Comparison of ENCODE assay signal across 8 cellular contexts in the genomic region with DNA sequence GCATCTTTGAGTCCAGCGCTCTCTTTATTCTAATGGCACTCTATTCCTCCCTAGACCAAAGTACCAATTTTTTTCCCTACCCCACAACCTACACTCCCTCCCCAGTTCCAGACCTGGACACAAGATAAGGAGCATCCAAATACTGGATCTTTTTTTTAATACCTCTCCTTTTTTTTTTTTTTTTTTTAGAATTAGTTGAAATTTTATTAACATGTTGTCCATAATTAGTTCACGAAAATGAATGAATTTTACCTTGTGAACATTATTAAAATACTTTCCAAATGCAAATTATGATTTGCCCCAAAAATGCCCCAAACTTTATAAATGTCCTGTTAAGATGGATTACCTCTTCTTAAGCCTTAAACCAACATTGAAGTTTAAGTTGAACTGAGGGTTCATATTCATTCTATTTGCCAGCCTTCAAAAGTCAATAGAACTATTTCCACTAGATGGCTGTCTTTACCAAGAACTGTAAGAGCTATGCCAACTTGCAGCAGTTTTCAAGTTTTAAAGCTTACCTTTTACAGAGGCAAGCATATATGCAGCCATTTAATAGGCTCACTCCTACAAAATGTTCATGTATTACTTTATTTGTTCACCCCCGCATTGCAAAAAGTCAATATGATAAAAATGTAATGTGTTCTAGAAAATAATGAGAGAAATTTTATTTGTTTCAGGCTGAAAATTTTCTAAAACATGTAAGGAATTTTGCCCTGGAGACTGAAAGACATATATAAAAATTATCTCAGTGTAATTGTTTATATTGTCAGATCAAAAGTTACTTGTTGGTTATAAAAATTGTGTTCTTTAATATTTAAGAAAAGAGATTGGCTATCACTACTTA. TPM values are rescaled to one million over a fixed set of nuclear protein-coding genes. Genes with fewer than 3 reads are reported as not detected.
DNase-seq lines count a peak whose midpoint lies in the region; ATAC-seq and TF ChIP-seq lines count a peak whose summit lies in the region.

No MANE protein-coding gene starts in this region.

- no peak for TF ChIP-seq POLR2A in esophagus muscularis mucosa (IDR thresholded peaks at IDR 0.05; ENCODE audit: low read depth)

- no peak overlapping the region for H4K91ac ChIP-seq in neuronal stem cell (ENCODE audit: low read depth, low read length, poor library complexity)

- H4K8ac ChIP-seq in neuronal stem cell (ENCODE audit: low read depth, low read length), result no peak overlapping the region

- ATAC-seq in RWPE2 (ENCODE audit: low read depth) (peak; percentile 81), omental fat pad (ENCODE audit: low FRiP score) (no peak)

- H2BK15ac ChIP-seq in neuronal stem cell (ENCODE audit: low read length), result no peak overlapping the region

- H3K23ac ChIP-seq in neuronal stem cell (ENCODE audit: low read depth, low read length, poor library complexity), result no peak overlapping the region

- no peaks in the 10 kb centered on the region for H3K27me3 ChIP-seq in RWPE2 (ENCODE audit: insufficient read depth, poor library complexity, severe bottlenecking)
- H3K27me3 ChIP-seq in esophagus muscularis mucosa, result no peaks in the 10 kb centered on the region
- H3K27me3 ChIP-seq in neuronal stem cell (ENCODE audit: control insufficient read depth in 3 of 3, insufficient read depth in 3 of 3, low read depth in 1 of 3, low read length in 3 of 3), result no peaks in the 10 kb centered on the region

- TF ChIP-seq CTCF in RWPE2 (IDR thresholded peaks at IDR 0.05; ENCODE audit: poor library complexity, severe bottlenecking), result peak; percentile 84
- TF ChIP-seq CTCF in esophagus muscularis mucosa (IDR thresholded peaks at IDR 0.05), result peak; percentile 32 to 52 (median 39)
- no peak for TF ChIP-seq CTCF in omental fat pad (IDR thresholded peaks at IDR 0.05)

- no peak overlapping the region for H2BK5ac ChIP-seq in neuronal stem cell (ENCODE audit: low read length)

- H2AK5ac ChIP-seq in neuronal stem cell (ENCODE audit: low read depth, low read length), result no peak overlapping the region

- no peak for TF ChIP-seq EP300 in esophagus muscularis mucosa (IDR thresholded peaks at IDR 0.05)

- H2BK12ac ChIP-seq in neuronal stem cell (ENCODE audit: low read length), result no peak overlapping the region

- no peak overlapping the region for H3K9ac ChIP-seq in neuronal stem cell (ENCODE audit: low read depth, low read length, poor library complexity)

- no peaks in the 10 kb centered on the region for H3K79me1 ChIP-seq in neuronal stem cell (ENCODE audit: low read depth, low read length)

- no peak overlapping the region for H3K4me2 ChIP-seq in neuronal stem cell (ENCODE audit: insufficient read depth, low read length, poor library complexity, severe bottlenecking)

- H3K9me3 ChIP-seq in RWPE2 (ENCODE audit: severe bottlenecking) (no peaks in the 10 kb centered on the region), esophagus muscularis mucosa (no peaks in the 10 kb centered on the region), neuronal stem cell (replicated peaks in 1 of 2; ENCODE audit: control insufficient read depth in 2 of 2, insufficient read depth in 1 of 2, low read depth in 1 of 2, low read length in 2 of 2) (peaks cover 2 to 6% of the 10 kb centered on the region in 2 donors)

- H3K36me3 ChIP-seq in RWPE2 (ENCODE audit: low read depth), result no peaks in the 10 kb centered on the region
- H3K36me3 ChIP-seq in esophagus muscularis mucosa, result no peaks in the 10 kb centered on the region
- no peaks in the 10 kb centered on the region for H3K36me3 ChIP-seq in neuronal stem cell (replicated peaks in 1 of 2; ENCODE audit: control insufficient read depth in 2 of 2, insufficient read depth in 2 of 2, low read length in 2 of 2)

- DNase-seq in Daoy (ENCODE audit: low read depth), result peak; percentile 7
- DNase-seq in Jurkat, Clone E6-1 (ENCODE audit: low read depth, low spot score), result peak; percentile 65
- no peak for DNase-seq in RWPE2 (ENCODE audit: low spot score)
- no peak for DNase-seq in esophagus muscularis mucosa (ENCODE audit: extremely low spot score)
- peak; percentile 36 for DNase-seq in neuronal stem cell (ENCODE audit: low spot score)
- DNase-seq in stimulated activated CD4-positive, alpha-beta T cell treated with anti-CD3 and anti-CD28 coated beads, Interleukin-12 subunit alpha, Interleukin-12 subunit beta, amount 100 ng/mL, for 4 hours, result no peak
- DNase-seq in omental fat pad (ENCODE audit: low spot score), result no peak
- DNase-seq in mucosa of gallbladder (ENCODE audit: low spot score), result no peak

- no peak overlapping the region for H2AFZ ChIP-seq in neuronal stem cell (ENCODE audit: low read length)

- H3K4me3 ChIP-seq in Jurkat, Clone E6-1 (ENCODE audit: low read length), result no peak overlapping the region
- H3K4me3 ChIP-seq in RWPE2 (ENCODE audit: severe bottlenecking), result no peak overlapping the region
- no peak overlapping the region for H3K4me3 ChIP-seq in esophagus muscularis mucosa
- H3K4me3 ChIP-seq in neuronal stem cell (ENCODE audit: low read length in 2 of 2), result no peak overlapping the region

- no peak overlapping the region for H3K14ac ChIP-seq in neuronal stem cell (ENCODE audit: low read length)

- H3K4ac ChIP-seq in neuronal stem cell (ENCODE audit: low read length), result no peak overlapping the region

- no peak overlapping the region for H2BK120ac ChIP-seq in neuronal stem cell (ENCODE audit: low read depth, low read length)

- no peak overlapping the region for H3K18ac ChIP-seq in neuronal stem cell (ENCODE audit: low read length)

- H3K4me1 ChIP-seq in RWPE2 (ENCODE audit: insufficient read depth, poor library complexity, severe bottlenecking) (no peaks in the 10 kb centered on the region), esophagus muscularis mucosa (no peaks in the 10 kb centered on the region), neuronal stem cell (ENCODE audit: control insufficient read depth in 2 of 2, insufficient read depth in 1 of 2, low read depth in 1 of 2, low read length in 2 of 2) (no peaks in the 10 kb centered on the region)

- intact Hi-C loops in esophagus muscularis mucosa (cut with DNase I), result no loop called here

- no peak overlapping the region for H3K27ac ChIP-seq in RWPE2 (ENCODE audit: poor library complexity, severe bottlenecking)
- H3K27ac ChIP-seq in esophagus muscularis mucosa (replicated peaks in 1 of 4), result no peak overlapping the region
- no peak overlapping the region for H3K27ac ChIP-seq in neuronal stem cell (replicated peaks; ENCODE audit: low read length)

- 56% methylated on average over 3 of the region's 3 CpGs for WGBS in esophagus muscularis mucosa
- WGBS in neuronal stem cell (ENCODE audit: extremely low coverage in 2 of 2, insufficient read length in 2 of 2, insufficient replicate concordance in 1 of 2), 2 donors, result no CpG with 5 or more reads among the region's 3 CpGs

RNA-seq across cellular contexts. Expression of a gene that starts 39.7 kb away (rescaled TPM):
- total RNA-seq in Daoy (2014; rRNA removed; shearing (Covaris generic)), result 10.9 and 11.5 TPM in 2 replicates
- polyA plus RNA-seq in Jurkat, Clone E6-1 (2012; ENCODE audit: insufficient read depth, insufficient read length), result 27.7 TPM
- total RNA-seq in esophagus muscularis mucosa (10 to 100 TPM; 36.7 to 47.1 (median 43.2) TPM), omental fat pad (10 to 100 TPM; 37.6 to 52.8 (median 43.8) TPM), mucosa of gallbladder (35.1 TPM)
- 31.3 TPM for polyA plus RNA-seq in neuronal stem cell (2013, experiment 1 of 2)
- polyA plus RNA-seq in neuronal stem cell (2013, experiment 2 of 2), result 31.4 TPM

Comparison
In these comparisons a context has a peak if more than half of its experiments do, and no peak if none do; other contexts are left out.
1. DNase-seq: peak in Daoy (single experiment), Jurkat, Clone E6-1 (single experiment) and neuronal stem cell (single experiment); none in RWPE2 (single experiment), esophagus muscularis mucosa (single experiment), stimulated activated CD4-positive, alpha-beta T cell treated with anti-CD3 and anti-CD28 coated beads, Interleukin-12 subunit alpha, Interleukin-12 subunit beta, amount 100 ng/mL, for 4 hours (single experiment), omental fat pad (single experiment) and mucosa of gallbladder (single experiment).
2. CTCF ChIP-seq: peak in RWPE2 (single experiment) and esophagus muscularis mucosa (3 of 3); none in omental fat pad (0 of 3).